14 cellular contexts compared by ENCODE assay signal in genomic region chr3:81443457-81443782, GRCh38.
"Had no signal": no experiment of that assay in that cellular context is flagged by ENCODE, and none has a peak within 500 bp of the region (broad histone marks: within the 10 kb centered on the region; RNA-seq: fewer than 3 reads in every experiment).

No MANE protein-coding gene starts in this region.

- H3K36me3 Mint-ChIP-seq: activated CD4-positive, alpha-beta memory T cell treated with anti-CD3 and anti-CD28 coated beads for 36 hours; activated naive CD4-positive, alpha-beta T cell treated with anti-CD3 and anti-CD28 coated beads, Interleukin-2, amount 10 ng/mL, durations not matched to agents 7 days and 5 days; memory B cell; natural killer cell; T-cell had no signal

- H3K27ac Mint-ChIP-seq: activated CD4-positive, alpha-beta memory T cell treated with anti-CD3 and anti-CD28 coated beads for 36 hours; activated naive CD4-positive, alpha-beta T cell treated with anti-CD3 and anti-CD28 coated beads, Interleukin-2, amount 10 ng/mL, durations not matched to agents 7 days and 5 days; activated T-cell treated with anti-CD3 and anti-CD28 coated beads, Interleukin-2, amount 50 U/mL, for 24 hours; dendritic cell treated with granulocyte-macrophage colony-stimulating factor and Interleukin-4, amounts not matched to agents 40 ng/mL and 50 ng/mL, for 4 days; memory B cell; natural killer cell; stimulated activated naive CD8-positive, alpha-beta T cell treated with anti-CD3 and anti-CD28 coated beads, Interleukin-15, Interleukin-2, amounts not matched to agents 100 ng/mL and 50 ng/mL, for 24 hours; T-cell had no signal

- H3K27ac ChIP-seq: gastroesophageal sphincter, prostate gland, testis had no signal

- H3K27me3 ChIP-seq: gastroesophageal sphincter, testis had no signal

- DNase-seq: activated CD4-positive, alpha-beta memory T cell treated with anti-CD3 and anti-CD28 coated beads for 36 hours; activated CD4-positive, CD25-positive, alpha-beta regulatory T cell treated with anti-CD3 and anti-CD28 coated beads, Interleukin-2, amount 50 U/mL, for 72 hours; activated naive CD4-positive, alpha-beta T cell treated with anti-CD3 and anti-CD28 coated beads, Interleukin-2, amount 10 ng/mL, durations not matched to agents 7 days and 5 days; activated T-cell treated with anti-CD3 and anti-CD28 coated beads, Interleukin-2, amount 50 U/mL, for 24 hours; natural killer cell; T-cell; T1000; testis had no signal

- ATAC-seq: left lobe of liver, natural killer cell, T-cell had no signal

- H3K9me3 Mint-ChIP-seq: activated CD4-positive, alpha-beta memory T cell treated with anti-CD3 and anti-CD28 coated beads for 36 hours; activated naive CD4-positive, alpha-beta T cell treated with anti-CD3 and anti-CD28 coated beads, Interleukin-2, amount 10 ng/mL, durations not matched to agents 7 days and 5 days; dendritic cell treated with granulocyte-macrophage colony-stimulating factor and Interleukin-4, amounts not matched to agents 40 ng/mL and 50 ng/mL, for 4 days; stimulated activated naive CD8-positive, alpha-beta T cell treated with anti-CD3 and anti-CD28 coated beads, Interleukin-15, Interleukin-2, amounts not matched to agents 100 ng/mL and 50 ng/mL, for 24 hours had no signal

- H3K4me3 Mint-ChIP-seq: activated CD4-positive, alpha-beta memory T cell treated with anti-CD3 and anti-CD28 coated beads for 36 hours; activated naive CD4-positive, alpha-beta T cell treated with anti-CD3 and anti-CD28 coated beads, Interleukin-2, amount 10 ng/mL, durations not matched to agents 7 days and 5 days; activated T-cell treated with anti-CD3 and anti-CD28 coated beads, Interleukin-2, amount 50 U/mL, for 24 hours; dendritic cell treated with granulocyte-macrophage colony-stimulating factor and Interleukin-4, amounts not matched to agents 40 ng/mL and 50 ng/mL, for 4 days; memory B cell; natural killer cell; stimulated activated naive CD8-positive, alpha-beta T cell treated with anti-CD3 and anti-CD28 coated beads, Interleukin-15, Interleukin-2, amounts not matched to agents 100 ng/mL and 50 ng/mL, for 24 hours; T-cell had no signal

- H3K27me3 Mint-ChIP-seq: activated CD4-positive, alpha-beta memory T cell treated with anti-CD3 and anti-CD28 coated beads for 36 hours; activated naive CD4-positive, alpha-beta T cell treated with anti-CD3 and anti-CD28 coated beads, Interleukin-2, amount 10 ng/mL, durations not matched to agents 7 days and 5 days; activated T-cell treated with anti-CD3 and anti-CD28 coated beads, Interleukin-2, amount 50 U/mL, for 24 hours; dendritic cell treated with granulocyte-macrophage colony-stimulating factor and Interleukin-4, amounts not matched to agents 40 ng/mL and 50 ng/mL, for 4 days; memory B cell; stimulated activated naive CD8-positive, alpha-beta T cell treated with anti-CD3 and anti-CD28 coated beads, Interleukin-15, Interleukin-2, amounts not matched to agents 100 ng/mL and 50 ng/mL, for 24 hours; T-cell had no signal

- H3K4me1 Mint-ChIP-seq: activated naive CD4-positive, alpha-beta T cell treated with anti-CD3 and anti-CD28 coated beads, Interleukin-2, amount 10 ng/mL, durations not matched to agents 7 days and 5 days; memory B cell; natural killer cell; T-cell had no signal

- H3K9me3 ChIP-seq: gastroesophageal sphincter, prostate gland, testis had no signal

- H3K4me1 ChIP-seq: prostate gland, testis had no signal

- H3K4me3 ChIP-seq: gastroesophageal sphincter, prostate gland, testis had no signal

- H3K36me3 ChIP-seq: gastroesophageal sphincter, prostate gland had no signal
